ENCODE assay signal across 8 cellular contexts in genomic region chr12:92144631-92145480, GRCh38. TPM values are rescaled to one million over a fixed set of nuclear protein-coding genes. Genes with fewer than 3 reads are reported as not detected.
A peak's percentile ranks its signal among the peaks of the same experiment; 100 is the strongest.
DNase-seq lines count a peak whose midpoint lies in the region; ATAC-seq and TF ChIP-seq lines count a peak whose summit lies in the region.

No MANE protein-coding gene starts in this region.

- DNase-seq in ACHN (peak; percentile 58), NCI-H1092 treated with DMSO at 0.1 percent for 48 hours (lab: John Stamatoyannopoulos, UW) (peak; percentile 55), WERI-Rb-1 (peak; percentile 80), breast epithelium (ENCODE audit: low spot score in 2 of 2) (peak; percentile 31 to 77), kidney epithelial cell (ENCODE audit: low read depth) (no peak)
- DNase-seq in stimulated activated CD4-positive, alpha-beta T cell treated with anti-CD3 and anti-CD28 coated beads, Interleukin-15, amount 100 ng/mL, for 1 hour (ENCODE audit: low read depth in 1 of 2, low spot score in 1 of 2): peak; percentile 26 to 36

- TF ChIP-seq CTCF in WERI-Rb-1 (IDR thresholded peaks at IDR 0.05; ENCODE audit: low read depth, low read length) (peak; percentile 19; the same call in 1 of the 2 replicates), breast epithelium (IDR thresholded peaks at IDR 0.05) (no peak), kidney epithelial cell (IDR thresholded peaks at IDR 0.05; ENCODE audit: insufficient read depth, low read length, poor library complexity, severe bottlenecking) (peak; percentile 8)

- H3K4me3 ChIP-seq in WERI-Rb-1 (ENCODE audit: low read depth, low read length) (peak overlapping the region; percentile 93), breast epithelium (peak overlapping the region; percentile 66 to 100 (median 95)), kidney epithelial cell (ENCODE audit: low read depth, low read length) (peak overlapping the region; percentile 99)

- intact Hi-C loops in breast epithelium (cut with DNase I; ENCODE audit: low total_unique reads): no loop called here

- H3K27me3 ChIP-seq in WERI-Rb-1 (ENCODE audit: insufficient read depth, low read depth, severe bottlenecking) (no peaks in the 10 kb centered on the region), breast epithelium (no peaks in the 10 kb centered on the region), kidney epithelial cell (ENCODE audit: control insufficient read depth, insufficient read depth, low read length) (no peaks in the 10 kb centered on the region)

- ATAC-seq in GM19025 (IDR thresholded peaks at IDR 0.05; ENCODE audit: low read depth, unreplicated experiment) (peak; percentile 0), GM18861 (IDR thresholded peaks at IDR 0.05; ENCODE audit: unreplicated experiment) (no peak)

- H3K36me3 ChIP-seq in WERI-Rb-1 (peaks cover 54% of the 10 kb centered on the region), breast epithelium (no peaks in the 10 kb centered on the region), kidney epithelial cell (ENCODE audit: control insufficient read depth, insufficient read depth, low read length) (no peaks in the 10 kb centered on the region)

- no peaks in the 10 kb centered on the region for H3K9me3 ChIP-seq in WERI-Rb-1 (ENCODE audit: severe bottlenecking)
- no peaks in the 10 kb centered on the region for H3K9me3 ChIP-seq in breast epithelium

- in situ Hi-C loops in ACHN (cut with HindIII; ENCODE audit: low pct_ligation_motif_present, low pct_unique_long_range_greater_than_20kb, low sequenced_read_pairs): no loop called here

- H3K27ac ChIP-seq in WERI-Rb-1: peak overlapping the region; percentile 97
- peak overlapping the region; percentile 96 to 99 for H3K27ac ChIP-seq in breast epithelium

- no peak for TF ChIP-seq POLR2A in breast epithelium (IDR thresholded peaks at IDR 0.05)

- no peaks in the 10 kb centered on the region for H3K4me1 ChIP-seq in breast epithelium

RNA-seq across cellular contexts. Expression of gene BTG1, which starts 0.8 kb away (rescaled TPM):
- total RNA-seq in breast epithelium (100 to 1,000 TPM in 1 of 3 donors, 10 to 100 TPM in 2; 83.9 to 106 (median 96.3) TPM), kidney epithelial cell (51.3 and 52.4 TPM in 2 replicates)

Comparison
In these comparisons a context has a peak if more than half of its experiments do, and no peak if none do; other contexts are left out.
1. CTCF ChIP-seq: peak in WERI-Rb-1 (single experiment) and kidney epithelial cell (single experiment); none in breast epithelium (0 of 3).
2. Peak in every context shown above with its lines, with median percentiles within 50 percentile points of each other: H3K4me3 ChIP-seq.